In genomic region chr4:118352843-118353373, GRCh38 we compare ENCODE assay signal across 8 cellular contexts. TPM values are rescaled to one million over a fixed set of nuclear protein-coding genes. Genes with fewer than 3 reads are reported as not detected.
DNase-seq lines count a peak whose midpoint lies in the region; ATAC-seq and TF ChIP-seq lines count a peak whose summit lies in the region.

A gene with protein sequence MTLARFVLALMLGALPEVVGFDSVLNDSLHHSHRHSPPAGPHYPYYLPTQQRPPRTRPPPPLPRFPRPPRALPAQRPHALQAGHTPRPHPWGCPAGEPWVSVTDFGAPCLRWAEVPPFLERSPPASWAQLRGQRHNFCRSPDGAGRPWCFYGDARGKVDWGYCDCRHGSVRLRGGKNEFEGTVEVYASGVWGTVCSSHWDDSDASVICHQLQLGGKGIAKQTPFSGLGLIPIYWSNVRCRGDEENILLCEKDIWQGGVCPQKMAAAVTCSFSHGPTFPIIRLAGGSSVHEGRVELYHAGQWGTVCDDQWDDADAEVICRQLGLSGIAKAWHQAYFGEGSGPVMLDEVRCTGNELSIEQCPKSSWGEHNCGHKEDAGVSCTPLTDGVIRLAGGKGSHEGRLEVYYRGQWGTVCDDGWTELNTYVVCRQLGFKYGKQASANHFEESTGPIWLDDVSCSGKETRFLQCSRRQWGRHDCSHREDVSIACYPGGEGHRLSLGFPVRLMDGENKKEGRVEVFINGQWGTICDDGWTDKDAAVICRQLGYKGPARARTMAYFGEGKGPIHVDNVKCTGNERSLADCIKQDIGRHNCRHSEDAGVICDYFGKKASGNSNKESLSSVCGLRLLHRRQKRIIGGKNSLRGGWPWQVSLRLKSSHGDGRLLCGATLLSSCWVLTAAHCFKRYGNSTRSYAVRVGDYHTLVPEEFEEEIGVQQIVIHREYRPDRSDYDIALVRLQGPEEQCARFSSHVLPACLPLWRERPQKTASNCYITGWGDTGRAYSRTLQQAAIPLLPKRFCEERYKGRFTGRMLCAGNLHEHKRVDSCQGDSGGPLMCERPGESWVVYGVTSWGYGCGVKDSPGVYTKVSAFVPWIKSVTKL (minus strand): TSS chr4:118353003. CDS start chr4:118352720, 283 bp downstream.

- peak; percentile 39 to 53 for DNase-seq in NCI-H524 (lab: John Stamatoyannopoulos, UW)
- no peak for DNase-seq in NCI-H524 treated with DMSO at 0.1 percent for 48 hours (lab: John Stamatoyannopoulos, UW)
- DNase-seq in NCI-H146 (lab: John Stamatoyannopoulos, UW), result peak; percentile 34
- peak; percentile 13 to 58 for DNase-seq in activated CD4-positive, alpha-beta T cell treated with anti-CD3 and anti-CD28 coated beads for 24 hours (ENCODE audit: low read depth in 2 of 2)
- peak in 1 of 2 donors; percentile 65 for DNase-seq in dermis microvascular lymphatic vessel endothelial cell (ENCODE audit: low read depth in 2 of 2)
- peak; percentile 32 to 95 for DNase-seq in lower leg skin (ENCODE audit: low spot score in 2 of 2)
- peak; percentile 1 to 27 (median 4) for DNase-seq in stimulated activated CD4-positive, alpha-beta T cell treated with anti-CD3 and anti-CD28 coated beads, TNF-alpha, amount 100 ng/mL, for 4 hours (ENCODE audit: low read depth in 3 of 3)

- peak; percentile 97 for ATAC-seq in HG02852 (IDR thresholded peaks at IDR 0.05; ENCODE audit: unreplicated experiment)

- TF ChIP-seq CTCF in lower leg skin (IDR thresholded peaks at IDR 0.05), result no peak

- intact Hi-C loops in lower leg skin (cut with DNase I; ENCODE audit: low total_unique reads), result no loop called here

- TF ChIP-seq POLR2A in lower leg skin (IDR thresholded peaks at IDR 0.05), result no peak

- WGBS in lower leg skin, 2 donors, result 1% methylated on average over 14 to 39 of the region's 53 CpGs

- peak within 1 kb of the TSS; percentile 31 for H3K4me3 ChIP-seq in lower leg skin (ENCODE audit: low read depth, poor library complexity, severe bottlenecking)

RNA-seq across cellular contexts. Expression of the gene that starts here (rescaled TPM):
- total RNA-seq in dermis microvascular lymphatic vessel endothelial cell (5.9 and 17.8 TPM in 2 replicates), lower leg skin (1 to 10 TPM; 3.9 to 9.5 (median 4.6) TPM)
